In genomic region chr19:21314676-21315075, GRCh38 we compare ENCODE assay signal across 16 cellular contexts. TPM values are rescaled to one million over a fixed set of nuclear protein-coding genes. Genes with fewer than 3 reads are reported as not detected.
DNase-seq lines count a peak whose midpoint lies in the region; ATAC-seq and TF ChIP-seq lines count a peak whose summit lies in the region.
"Had no signal": no experiment of that assay in that cellular context is flagged by ENCODE, and none has a peak within 500 bp of the region (broad histone marks: within the 10 kb centered on the region; RNA-seq: fewer than 3 reads in every experiment).

No MANE protein-coding gene starts in this region.

- H3K27me3 Mint-ChIP-seq in CD14-positive monocyte (ENCODE audit: low read depth in 3 of 3) = no peaks in the 10 kb centered on the region
- H3K27me3 Mint-ChIP-seq: B cell had no signal

- no peak for TF ChIP-seq CTCF in CD14-positive monocyte (IDR thresholded peaks at IDR 0.05)
- no peak for TF ChIP-seq CTCF in foreskin keratinocyte (conservative IDR thresholded peaks at IDR 0.05)

- ATAC-seq in foreskin keratinocyte (no peak), HG03159 (IDR thresholded peaks at IDR 0.05; ENCODE audit: unreplicated experiment) (no peak)
- ATAC-seq: psoas muscle had no signal

- H3K27me3 ChIP-seq in foreskin keratinocyte = no peaks in the 10 kb centered on the region

- peaks cover 5% of the 10 kb centered on the region for H3K9me3 ChIP-seq in mesodermal cell (ENCODE audit: control insufficient read depth, low read length)
- H3K9me3 ChIP-seq: psoas muscle had no signal

- H3K4me3 Mint-ChIP-seq in CD14-positive monocyte = peak overlapping the region in 1 of 2 donors; percentile 28
- H3K4me3 Mint-ChIP-seq: B cell, endodermal cell had no signal

- H3K27ac ChIP-seq in cingulate gyrus (ENCODE audit: low read depth, low read length) (peak overlapping the region; percentile 67), mesodermal cell (ENCODE audit: low read depth, low read length, severe bottlenecking) (peak overlapping the region; percentile 92), foreskin keratinocyte (no peak overlapping the region)
- H3K27ac ChIP-seq: psoas muscle had no signal

- peaks cover 8 to 63% (median 35%) of the 10 kb centered on the region in 7 donors for H3K9me3 Mint-ChIP-seq in CD14-positive monocyte
- H3K9me3 Mint-ChIP-seq: endodermal cell had no signal

- H3K4me1 Mint-ChIP-seq in CD14-positive monocyte = peaks cover 22% of the 10 kb centered on the region

- intact Hi-C loops in CD14-positive monocyte (cut with micrococcal nuclease) = loop anchor here in 1 of 2 donors (5.0 to 10.0 kb wide), 2 partner anchors 170 to 283 kb away; partner anchors contain the start of gene ZNF431

- H3K27ac Mint-ChIP-seq in CD14-positive monocyte = peak overlapping the region in 6 of 7 donors; percentile 43 to 92 (median 80)
- H3K27ac Mint-ChIP-seq: B cell, endodermal cell had no signal

- H3K4me1 ChIP-seq in mesodermal cell (ENCODE audit: control insufficient read depth, insufficient read depth, low read length, poor library complexity, severe bottlenecking) (peaks cover 3% of the 10 kb centered on the region), foreskin keratinocyte (no peaks in the 10 kb centered on the region)

- 80 to 100% methylated on average over 1 of the region's 1 CpG for WGBS in mesodermal cell (ENCODE audit: insufficient coverage in 2 of 2), 2 experiments

- H3K4me3 ChIP-seq in mesodermal cell (ENCODE audit: extremely low read depth, insufficient read depth, low read length, poor library complexity, severe bottlenecking) = no peak overlapping the region
- H3K4me3 ChIP-seq: psoas muscle had no signal

- peaks cover 24 to 66% of the 10 kb centered on the region in 2 donors for H3K36me3 Mint-ChIP-seq in CD14-positive monocyte

- peaks cover 32% of the 10 kb centered on the region for H3K36me3 ChIP-seq in mesodermal cell (ENCODE audit: control insufficient read depth, insufficient read depth, low read length)

- DNase-seq in CD14-positive monocyte (ENCODE audit: low spot score) (peak; percentile 70), LHCN-M2 (ENCODE audit: low read depth) (peak; percentile 42), foreskin keratinocyte (no peak), HuH-7.5 (ENCODE audit: low spot score) (no peak), NCI-H1105 treated with DMSO at 0.1 percent for 48 hours (lab: John Stamatoyannopoulos, UW) (no peak)
- DNase-seq: DMS79; endodermal cell; KG1; mesendoderm; psoas muscle; SHP77; stimulated activated CD4-positive, alpha-beta T cell treated with anti-CD3 and anti-CD28 coated beads, Interleukin-1b, Interleukin-23, amount 100 ng/mL, for 48 hours had no signal

RNA-seq across cellular contexts. Expression of gene ZNF708, which starts 14.5 kb away (rescaled TPM):
- polyA plus RNA-seq in CD14-positive monocyte = 1 to 10 TPM; 2.2 to 2.3 TPM
- 4.9 and 7.0 TPM in 2 replicates for total RNA-seq in LHCN-M2 (2014; rRNA removed)
- polyA plus RNA-seq in LHCN-M2 (2012) = 1.7 TPM
- polyA plus RNA-seq in mesodermal cell (2013, experiment 1 of 2) = 10.9 TPM
- polyA plus RNA-seq in mesodermal cell (2013, experiment 2 of 2) = 10.7 TPM
- 3.2 and 4.1 TPM in 2 replicates for total RNA-seq in foreskin keratinocyte
- 0.56 and 0.67 TPM in 2 replicates for polyA plus RNA-seq in foreskin keratinocyte

RNA-seq across cellular contexts. Expression of gene ZNF738, which starts 44.1 kb away (rescaled TPM):
- polyA plus RNA-seq in CD14-positive monocyte = 1 to 10 TPM; 3.5 to 4.0 TPM
- total RNA-seq in LHCN-M2 (2014; rRNA removed) = 11.7 and 18.1 TPM in 2 replicates
- 7.9 TPM for polyA plus RNA-seq in LHCN-M2 (2012)
- polyA plus RNA-seq in mesodermal cell (2013, experiment 1 of 2) = 28.6 TPM
- polyA plus RNA-seq in mesodermal cell (2013, experiment 2 of 2) = 26.9 TPM
- total RNA-seq in foreskin keratinocyte = 6.5 TPM in 2 replicates
- 4.8 TPM in 2 replicates for polyA plus RNA-seq in foreskin keratinocyte

Comparison
In these comparisons a context has a peak if more than half of its experiments do, and no peak if none do; other contexts are left out.
1. DNase-seq: peak in CD14-positive monocyte (single experiment) and LHCN-M2 (single experiment); none in foreskin keratinocyte (0 of 2), HuH-7.5 (single experiment) and NCI-H1105 treated with DMSO at 0.1 percent for 48 hours (single experiment).